ENCODE assay signal across 25 cellular contexts in genomic region chr12:47123730-47124129, GRCh38. TPM values are rescaled to one million over a fixed set of nuclear protein-coding genes. Genes with fewer than 3 reads are reported as not detected.
DNase-seq lines count a peak whose midpoint lies in the region; ATAC-seq, FAIRE-seq and TF ChIP-seq lines count a peak whose summit lies in the region.
"Had no signal": no experiment of that assay in that cellular context is flagged by ENCODE, and none has a peak within 500 bp of the region (broad histone marks: within the 10 kb centered on the region; RNA-seq: fewer than 3 reads in every experiment).

No MANE protein-coding gene starts in this region.

- FAIRE-seq in A549 (lab: Jason Lieb, UNC): no peak
- FAIRE-seq: GM19239, HTR-8/SVneo had no signal

- no peaks in the 10 kb centered on the region for H3K9me3 Mint-ChIP-seq in nephron

- CTCF ChIA-PET in A549 (lab: Yijun Ruan, JAX): no interaction called here

- H3K4me1 ChIP-seq in A549: peaks cover 34% of the 10 kb centered on the region
- H3K4me1 ChIP-seq: BLaER1 had no signal

- no peak overlapping the region for H3K27ac ChIP-seq in A549
- peak overlapping the region; percentile 35 for H3K27ac ChIP-seq in epithelial cell of prostate
- H3K27ac ChIP-seq: BLaER1, GM23248, RWPE1 had no signal

- no peak overlapping the region for H3K4me3 ChIP-seq in A549
- H3K4me3 ChIP-seq: BLaER1, GM23248, SK-N-MC had no signal

- H3K27me3 Mint-ChIP-seq in nephron (ENCODE audit: low read depth): no peaks in the 10 kb centered on the region
- H3K27me3 Mint-ChIP-seq: CD4-positive, CD25-positive, alpha-beta regulatory T cell had no signal

- H3K9me3 ChIP-seq in A549: peaks cover 6% of the 10 kb centered on the region; the same call in 1 of the 3 replicates
- H3K9me3 ChIP-seq: BLaER1 had no signal

- no peak overlapping the region for H3K4me3 Mint-ChIP-seq in nephron
- H3K4me3 Mint-ChIP-seq: CD4-positive, CD25-positive, alpha-beta regulatory T cell had no signal

- no peak for TF ChIP-seq RAD21 in A549 (conservative IDR thresholded peaks at IDR 0.05 in 1 of 2, IDR thresholded peaks at IDR 0.05 in 1 of 2)

- ATAC-seq in A549: no peak
- ATAC-seq in HG03025 (IDR thresholded peaks at IDR 0.05; ENCODE audit: low FRiP score, unreplicated experiment): no peak
- ATAC-seq in GM21737 (IDR thresholded peaks at IDR 0.05; ENCODE audit: unreplicated experiment): no peak
- ATAC-seq: Panc1 had no signal

- no peak for TF ChIP-seq EP300 in A549 (IDR thresholded peaks at IDR 0.05)

- WGBS in A549 (ENCODE audit: missing lambda C conversion rate): 29% methylated on average over 1 of the region's 1 CpG

- H3K36me3 Mint-ChIP-seq in nephron (ENCODE audit: low read depth): no peaks in the 10 kb centered on the region

- POLR2A ChIA-PET in A549 (lab: Yijun Ruan, JAX): no interaction called here

- DNase-seq in A549 (ENCODE audit: low read depth in 1 of 2, low spot score in 1 of 2) (no peak), EH (ENCODE audit: low read depth) (peak; percentile 57), epithelial cell of prostate (ENCODE audit: low read depth, low spot score) (no peak), HUDEP-2 (lab: John Stamatoyannopoulos, UW; ENCODE audit: unreplicated experiment in 76 of 76) (no peak)
- DNase-seq: CD4-positive, CD25-positive, alpha-beta regulatory T cell; DMS153; DND-41; H7; KG1; MM.1S; NCI-H2029 treated with DMSO at 0.1 percent for 48 hours; NCI-H446 treated with DMSO at 0.1 percent for 48 hours; NCI-H526 treated with DMSO at 0.1 percent for 48 hours; SHP77; SW 1271 had no signal

- peaks cover 20% of the 10 kb centered on the region for H3K4me1 Mint-ChIP-seq in nephron

- no peak for TF ChIP-seq CTCF in A549 (IDR thresholded peaks at IDR 0.05)
- TF ChIP-seq CTCF in nephron (IDR thresholded peaks at IDR 0.05; ENCODE audit: unreplicated experiment in 3 of 3): no peak

- H3K27ac Mint-ChIP-seq in nephron: peak overlapping the region in 2 of 3 experiments; percentile 16 to 76

- TF ChIP-seq POLR2A in A549 (IDR thresholded peaks at IDR 0.05; ENCODE audit: low read length): no peak

- peak overlapping the region; percentile 15; the same call in 2 of the 3 replicates for H3K4me2 ChIP-seq in A549
- H3K4me2 ChIP-seq: BLaER1 had no signal

TF ChIP-seq in A549, 52 proteins besides CTCF, POLR2A, EP300 and RAD21:
- no peak for TF ChIP-seq CHD2 (IDR thresholded peaks at IDR 0.05; ENCODE audit: low read length, partially characterized antibody)
- TF ChIP-seq MAFK (IDR thresholded peaks at IDR 0.05; ENCODE audit: partially characterized antibody): no peak
- no peak for TF ChIP-seq HEYL (CRISPR knock-in tag; IDR thresholded peaks at IDR 0.05)
TF ChIP-seq in A549: peak in this region for 0.

RNA-seq across cellular contexts. Expression of gene AMIGO2, which starts 44.0 kb away (rescaled TPM):
- 636 and 690 TPM in 2 replicates for polyA plus RNA-seq in A549 (2011; rRNA removed)
- 131 and 181 TPM in 2 replicates for polyA plus RNA-seq in A549 (2012; cell fraction: cytosol; rRNA removed)
- polyA plus RNA-seq in A549 (2012; cell fraction: nucleus; rRNA removed): 104 and 164 TPM in 2 replicates
- 196 to 288 TPM (median 273 TPM) in 3 replicates for polyA plus RNA-seq in A549 (2017; fragmentation: RNase III; extraction: RNeasy Plus Mini Kit Qiagen cat#74134 plus additional on column Dnase treatment)
- 293 and 311 TPM in 2 replicates for polyA minus RNA-seq in A549 (2011; rRNA and poly(A)+ RNA removed)

RNA-seq across cellular contexts. Expression of gene PCED1B, which starts 44.3 kb away (rescaled TPM):
- 74.6 and 92.2 TPM in 2 replicates for polyA plus RNA-seq in A549 (2011; rRNA removed)
- 104 and 133 TPM in 2 replicates for polyA plus RNA-seq in A549 (2012; cell fraction: cytosol; rRNA removed)
- polyA plus RNA-seq in A549 (2012; cell fraction: nucleus; rRNA removed): 247 TPM in 2 replicates
- polyA plus RNA-seq in A549 (2017; fragmentation: RNase III; extraction: RNeasy Plus Mini Kit Qiagen cat#74134 plus additional on column Dnase treatment): 92.7 to 122 TPM (median 108 TPM) in 3 replicates
- 75.0 and 84.8 TPM in 2 replicates for polyA minus RNA-seq in A549 (2011; rRNA and poly(A)+ RNA removed)
